Comparison of ENCODE assay signal across 21 cellular contexts in genomic region chrX:74467656-74468055, GRCh38.
"Had no signal": no experiment of that assay in that cellular context is flagged by ENCODE, and none has a peak within 500 bp of the region (broad histone marks: within the 10 kb centered on the region; RNA-seq: fewer than 3 reads in every experiment).

No MANE protein-coding gene starts in this region.

- H3K9me3 ChIP-seq: esophagus squamous epithelium, left ventricle myocardium inferior, lower lobe of right lung, neutrophil, testis, tibial nerve, upper lobe of right lung, vagina had no signal

- DNase-seq: effector memory CD4-positive, alpha-beta T cell; esophagus squamous epithelium; foreskin keratinocyte; immature natural killer cell; left ventricle myocardium inferior; lower lobe of right lung; mesendoderm; naive thymus-derived CD4-positive, alpha-beta T cell; psoas muscle; stimulated activated CD4-positive, alpha-beta T cell treated with anti-CD3 and anti-CD28 coated beads, Interleukin-2, amount 100 ng/mL, for 24 hours; stimulated activated CD4-positive, alpha-beta T cell treated with anti-CD3 and anti-CD28 coated beads, Interleukin-4, amount 100 ng/mL, for 4 hours; stimulated activated naive B cell treated with anti-CD40 and anti-IgM and Interleukin-4, amounts not matched to agents 10 μg/mL and 1 μg/mL and 100 μg/mL, for 72 hours; stimulated activated naive CD8-positive, alpha-beta T cell treated with anti-CD3 and anti-CD28 coated beads, Interleukin-15, amount 100 ng/mL, for 72 hours; testis; upper lobe of right lung had no signal

- H3K36me3 ChIP-seq: esophagus squamous epithelium, left ventricle myocardium inferior, lower lobe of right lung, neutrophil, tibial nerve, upper lobe of right lung, vagina had no signal

- H3K27ac ChIP-seq: epithelial cell of prostate, esophagus squamous epithelium, foreskin keratinocyte, left ventricle myocardium inferior, lower lobe of right lung, neutrophil, psoas muscle, skin epidermis, testis, tibial nerve, upper lobe of right lung, vagina had no signal

- H3K4me3 ChIP-seq: esophagus squamous epithelium, left ventricle myocardium inferior, lower lobe of right lung, psoas muscle, skin epidermis, testis, tibial nerve, upper lobe of right lung, vagina had no signal

- H3K4me1 ChIP-seq: esophagus squamous epithelium, foreskin keratinocyte, left ventricle myocardium inferior, lower lobe of right lung, psoas muscle, testis, tibial nerve, upper lobe of right lung, vagina had no signal

- H3K27me3 ChIP-seq: esophagus squamous epithelium, foreskin keratinocyte, neutrophil, testis, tibial nerve, upper lobe of right lung, vagina had no signal

- ATAC-seq: foreskin keratinocyte; lower lobe of right lung; naive thymus-derived CD4-positive, alpha-beta T cell; psoas muscle; sciatic nerve; stimulated activated naive B cell treated with anti-CD40 and anti-IgM and Interleukin-4, amounts not matched to agents 10 μg/mL and 1 μg/mL and 100 μg/mL, for 72 hours; stimulated activated naive CD8-positive, alpha-beta T cell treated with anti-CD3 and anti-CD28 coated beads, Interleukin-15, amount 100 ng/mL, for 72 hours; upper lobe of right lung had no signal
